Comparison of ENCODE assay signal across 8 cellular contexts in the genomic region with DNA sequence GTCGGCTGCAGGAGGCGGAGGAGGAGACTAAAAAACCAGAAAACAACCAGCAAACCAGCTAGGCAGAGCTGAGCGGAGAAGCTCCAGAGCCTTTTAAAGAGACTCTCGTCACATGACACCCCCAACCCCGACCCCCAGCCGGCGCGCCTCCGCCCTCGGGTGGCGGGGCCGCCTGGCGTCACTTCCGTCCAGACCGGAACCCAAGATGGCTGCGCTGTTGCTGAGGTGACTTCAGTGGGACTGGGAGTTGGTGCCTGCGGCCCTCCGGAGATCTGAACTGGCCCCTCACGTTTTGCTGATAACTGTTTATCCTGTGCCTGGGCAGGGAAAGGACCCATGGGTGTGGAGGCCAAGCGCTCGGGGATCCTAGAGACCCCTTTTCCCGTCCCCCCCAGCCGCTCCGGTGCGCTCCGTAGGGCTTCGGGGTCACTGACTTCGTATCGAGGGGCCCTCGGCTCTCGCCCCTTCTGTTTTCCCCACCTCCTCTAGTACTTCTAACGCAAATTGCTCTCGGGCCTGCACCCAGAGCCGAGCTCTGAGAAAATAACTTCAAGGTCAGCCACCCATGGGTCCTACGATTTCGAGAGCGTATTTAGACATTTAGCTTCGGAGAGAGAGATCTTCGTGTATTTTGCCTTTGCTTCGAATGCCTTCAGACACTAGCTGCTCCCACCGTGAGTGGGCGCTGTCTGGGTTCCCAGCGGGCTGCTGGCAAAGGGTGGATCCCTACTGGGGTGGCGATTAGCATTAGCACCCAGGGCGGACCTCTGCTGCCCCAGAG. TPM values are rescaled to one million over a fixed set of nuclear protein-coding genes. Genes with fewer than 3 reads are reported as not detected.
DNase-seq lines count a peak whose midpoint lies in the region; ATAC-seq and TF ChIP-seq lines count a peak whose summit lies in the region.

A gene with protein sequence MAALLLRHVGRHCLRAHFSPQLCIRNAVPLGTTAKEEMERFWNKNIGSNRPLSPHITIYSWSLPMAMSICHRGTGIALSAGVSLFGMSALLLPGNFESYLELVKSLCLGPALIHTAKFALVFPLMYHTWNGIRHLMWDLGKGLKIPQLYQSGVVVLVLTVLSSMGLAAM (plus strand): TSS at position 181 of the 781 bp plus-strand sequence. CDS start 25 bp downstream, at position 206.

- intact Hi-C loops in colonic mucosa (cut with DNase I): no loop called here

- H3K36me3 ChIP-seq in BE2C (peaks cover 3% of the 10 kb centered on the region; the same call in 1 of the 2 replicates), colonic mucosa (no peaks in the 10 kb centered on the region)

- H3K27me3 ChIP-seq in BE2C: no peaks in the 10 kb centered on the region
- no peaks in the 10 kb centered on the region for H3K27me3 ChIP-seq in colonic mucosa
- H3K27me3 ChIP-seq in layer of hippocampus (ENCODE audit: control insufficient read depth, insufficient read depth, low read length): no peaks in the 10 kb centered on the region

- DNase-seq in BE2C: peak; percentile 92
- peak; percentile 67 to 86 for DNase-seq in NCI-H524 (lab: John Stamatoyannopoulos, UW)
- peak; percentile 90 for DNase-seq in activated CD4-positive, alpha-beta T cell treated with anti-CD3 and anti-CD28 coated beads for 48 hours
- peak; percentile 91 for DNase-seq in colonic mucosa
- peak; percentile 77 to 78 for DNase-seq in stimulated activated CD4-positive, alpha-beta T cell treated with anti-CD3 and anti-CD28 coated beads, Interleukin-1b, Interleukin-23, amount 100 ng/mL, for 4 hours (ENCODE audit: low read depth in 2 of 2)

- peak within 1 kb of the TSS; percentile 83 to 97 for H3K9ac ChIP-seq in colonic mucosa (ENCODE audit: low read depth in 2 of 2, low read length in 2 of 2)

- H3K4me1 ChIP-seq in BE2C: 0 out of 2 replicates have a peak, but pooled peaks cover 2% of the 10 kb centered on the region
- H3K4me1 ChIP-seq in colonic mucosa: peaks cover 6% of the 10 kb centered on the region

- H3K4me3 ChIP-seq in BE2C (ENCODE audit: low read depth, low read length) (peak within 1 kb of the TSS; percentile 94), colonic mucosa (peak within 1 kb of the TSS; percentile 76)

- peak within 1 kb of the TSS; percentile 73 for H3K27ac ChIP-seq in colonic mucosa
- peak within 1 kb of the TSS; percentile 98 for H3K27ac ChIP-seq in layer of hippocampus (ENCODE audit: low read depth, low read length)

- no peaks in the 10 kb centered on the region for H3K9me3 ChIP-seq in BE2C
- no peaks in the 10 kb centered on the region for H3K9me3 ChIP-seq in colonic mucosa

- peak; percentile 62 for TF ChIP-seq CTCF in BE2C (IDR thresholded peaks at IDR 0.05; ENCODE audit: low read depth, low read length)
- no peak for TF ChIP-seq CTCF in colonic mucosa (IDR thresholded peaks at IDR 0.05)

- ATAC-seq in GM19043 (IDR thresholded peaks at IDR 0.05; ENCODE audit: low read depth, unreplicated experiment) (peak; percentile 99), HG03378 (IDR thresholded peaks at IDR 0.05; ENCODE audit: unreplicated experiment) (peak; percentile 84)

RNA-seq across cellular contexts. Expression of the gene that starts here (rescaled TPM):
- polyA plus RNA-seq in BE2C (2012; ENCODE audit: insufficient read depth, insufficient read length, low read depth): 146 TPM
- 100 to 1,000 TPM; 294 to 331 TPM for total RNA-seq in colonic mucosa

Comparison
In these comparisons a context has a peak if more than half of its experiments do, and no peak if none do; other contexts are left out.
1. Peak in every context shown above with its lines: DNase-seq, ATAC-seq, H3K4me3 ChIP-seq and H3K27ac ChIP-seq.